In genomic region chr14:35213869-35214387, GRCh38 we compare ENCODE assay signal across 14 cellular contexts.
DNase-seq lines count a peak whose midpoint lies in the region; ATAC-seq, FAIRE-seq and TF ChIP-seq lines count a peak whose summit lies in the region.
"Had no signal": no experiment of that assay in that cellular context is flagged by ENCODE, and none has a peak within 500 bp of the region (broad histone marks: within the 10 kb centered on the region; RNA-seq: fewer than 3 reads in every experiment).

No MANE protein-coding gene starts in this region.

- H3K27me3 Mint-ChIP-seq in astrocyte (ENCODE audit: low read depth, unreplicated experiment): no peaks in the 10 kb centered on the region
- H3K27me3 Mint-ChIP-seq: brain, naive B cell had no signal

- H2AFZ ChIP-seq in astrocyte (ENCODE audit: low read depth, low read length): no peak overlapping the region

- no peak for ATAC-seq in GM18909 (IDR thresholded peaks at IDR 0.05; ENCODE audit: poor library complexity, unreplicated experiment)
- ATAC-seq in HG02798 (IDR thresholded peaks at IDR 0.05; ENCODE audit: poor library complexity, unreplicated experiment): no peak
- ATAC-seq: stimulated activated naive CD8-positive, alpha-beta T cell treated with anti-CD3 and anti-CD28 coated beads, Interleukin-15, Interleukin-2, amounts not matched to agents 100 U/mL and 50 U/mL, for 24 hours had no signal

- no peaks in the 10 kb centered on the region for H3K9me3 Mint-ChIP-seq in astrocyte (ENCODE audit: unreplicated experiment)
- H3K9me3 Mint-ChIP-seq: brain, naive B cell had no signal

- H3K36me3 ChIP-seq in astrocyte (ENCODE audit: insufficient read depth, low read length): no peaks in the 10 kb centered on the region
- H3K36me3 ChIP-seq: heart right ventricle had no signal

- H3K27ac ChIP-seq in astrocyte (ENCODE audit: low read depth, low read length): peak overlapping the region; percentile 23
- H3K27ac ChIP-seq: spleen had no signal

- FAIRE-seq in astrocyte (lab: Jason Lieb, UNC): peak; percentile 93

- peak overlapping the region; percentile 11 for H3K27ac Mint-ChIP-seq in astrocyte (ENCODE audit: unreplicated experiment)

- no peak for TF ChIP-seq CTCF in astrocyte (IDR thresholded peaks at IDR 0.05; ENCODE audit: insufficient read depth, low read depth, low read length)

- peak overlapping the region; percentile 3 for H3K9ac ChIP-seq in astrocyte (ENCODE audit: low read length)

- H3K4me1 Mint-ChIP-seq in astrocyte (ENCODE audit: low read depth, unreplicated experiment): peaks cover 19% of the 10 kb centered on the region
- H3K4me1 Mint-ChIP-seq: naive B cell had no signal

- DNase-seq in DMS53 (lab: John Stamatoyannopoulos, UW) (peak; percentile 75), LoVo (ENCODE audit: low spot score) (peak; percentile 64), astrocyte (ENCODE audit: low read depth) (peak; percentile 55), kidney tubule cell (ENCODE audit: low spot score) (peak; percentile 63), NCI-H1105 treated with DMSO at 0.1 percent for 48 hours (lab: John Stamatoyannopoulos, UW) (no peak), AG20443 (ENCODE audit: low spot score) (no peak)
- DNase-seq: heart right ventricle; naive B cell; NCI-H1436; spleen; stimulated activated naive CD8-positive, alpha-beta T cell treated with anti-CD3 and anti-CD28 coated beads, Interleukin-15, Interleukin-2, amounts not matched to agents 100 U/mL and 50 U/mL, for 24 hours had no signal

- no peak overlapping the region for H3K4me3 ChIP-seq in astrocyte (ENCODE audit: insufficient read depth, low read depth, low read length)
- H3K4me3 ChIP-seq: heart right ventricle, spleen had no signal

- H3K79me2 ChIP-seq in astrocyte (ENCODE audit: insufficient read depth, low read length): no peaks in the 10 kb centered on the region

- no peaks in the 10 kb centered on the region for H4K20me1 ChIP-seq in astrocyte (ENCODE audit: insufficient read depth, low read length)

- H3K4me2 ChIP-seq in astrocyte (ENCODE audit: low read length): peak overlapping the region; percentile 2

- peaks cover 8% of the 10 kb centered on the region for H3K4me1 ChIP-seq in astrocyte (ENCODE audit: insufficient read depth, low read length)

- H3K27me3 ChIP-seq in astrocyte (ENCODE audit: insufficient read depth, low read length): no peaks in the 10 kb centered on the region
- H3K27me3 ChIP-seq: heart right ventricle, spleen had no signal

- no peaks in the 10 kb centered on the region for H3K36me3 Mint-ChIP-seq in astrocyte (ENCODE audit: low read depth, unreplicated experiment)

- no peak overlapping the region for H3K4me3 Mint-ChIP-seq in astrocyte (ENCODE audit: unreplicated experiment)
- H3K4me3 Mint-ChIP-seq: brain, naive B cell had no signal

- no peaks in the 10 kb centered on the region for H3K9me3 ChIP-seq in astrocyte (ENCODE audit: insufficient read depth, low read depth, low read length)
- H3K9me3 ChIP-seq: heart right ventricle, spleen had no signal

Comparison
In these comparisons a context has a peak if more than half of its experiments do, and no peak if none do; other contexts are left out.
1. DNase-seq: peak in DMS53 (single experiment), LoVo (single experiment), astrocyte (single experiment) and kidney tubule cell (single experiment); none in NCI-H1105 treated with DMSO at 0.1 percent for 48 hours (single experiment) and AG20443 (single experiment).